Comparison of ENCODE assay signal across 24 cellular contexts in genomic region chr14:74933925-74934435, GRCh38. TPM values are rescaled to one million over a fixed set of nuclear protein-coding genes. Genes with fewer than 3 reads are reported as not detected.
DNase-seq lines count a peak whose midpoint lies in the region; ATAC-seq, FAIRE-seq and TF ChIP-seq lines count a peak whose summit lies in the region.
"Had no signal": no experiment of that assay in that cellular context is flagged by ENCODE, and none has a peak within 500 bp of the region (broad histone marks: within the 10 kb centered on the region; RNA-seq: fewer than 3 reads in every experiment).

No MANE protein-coding gene starts in this region.

- H3K36me3 ChIP-seq in mucosa of descending colon (ENCODE audit: low read depth): no peaks in the 10 kb centered on the region
- H3K36me3 ChIP-seq in subcutaneous abdominal adipose tissue (ENCODE audit: control insufficient read depth in 5 of 5, insufficient read depth in 5 of 5, low read length in 5 of 5): no peaks in the 10 kb centered on the region

- intact Hi-C loops in dendritic cell treated with granulocyte-macrophage colony-stimulating factor and Interleukin-4, amounts not matched to agents 40 ng/mL and 50 ng/mL, for 4 days (cut with micrococcal nuclease): no loop called here
- intact Hi-C loops in mucosa of descending colon (cut with DNase I, micrococcal nuclease): no loop called here

- H3K27ac Mint-ChIP-seq in dendritic cell treated with granulocyte-macrophage colony-stimulating factor and Interleukin-4, amounts not matched to agents 40 ng/mL and 50 ng/mL, for 4 days: peak overlapping the region; percentile 47
- H3K27ac Mint-ChIP-seq: activated CD4-positive, alpha-beta memory T cell treated with anti-CD3 and anti-CD28 coated beads for 36 hours; activated naive CD4-positive, alpha-beta T cell treated with anti-CD3 and anti-CD28 coated beads, Interleukin-2, amount 10 ng/mL, durations not matched to agents 7 days and 5 days; activated T-cell treated with anti-CD3 and anti-CD28 coated beads, Interleukin-2, amount 50 U/mL, for 24 hours; naive thymus-derived CD8-positive, alpha-beta T cell; progenitor cell of endocrine pancreas; T-cell had no signal

- H3K27me3 ChIP-seq in subcutaneous abdominal adipose tissue (ENCODE audit: control insufficient read depth in 5 of 5, insufficient read depth in 4 of 5, low read length in 5 of 5): no peaks in the 10 kb centered on the region

- H3K27ac ChIP-seq in subcutaneous abdominal adipose tissue (ENCODE audit: low read depth, low read length): peak overlapping the region; percentile 68
- H3K27ac ChIP-seq: foreskin keratinocyte had no signal

- TF ChIP-seq CTCF in mucosa of descending colon (IDR thresholded peaks at IDR 0.05): no peak

- H3K4me1 Mint-ChIP-seq in dendritic cell treated with granulocyte-macrophage colony-stimulating factor and Interleukin-4, amounts not matched to agents 40 ng/mL and 50 ng/mL, for 4 days (ENCODE audit: low read depth): peaks cover 55% of the 10 kb centered on the region

- ATAC-seq in mucosa of descending colon: peak; percentile 22
- ATAC-seq in GM18505 (IDR thresholded peaks at IDR 0.05; ENCODE audit: unreplicated experiment): no peak
- ATAC-seq in SK-N-SH treated with all-trans-retinoic acid at 6 μM for 48 hours: no peak
- ATAC-seq: foreskin keratinocyte; naive thymus-derived CD8-positive, alpha-beta T cell; stimulated activated naive CD8-positive, alpha-beta T cell treated with anti-CD3 and anti-CD28 coated beads, Interleukin-15, Interleukin-2, amounts not matched to agents 100 U/mL and 50 U/mL, for 24 hours; T-cell had no signal

- H3K4me1 ChIP-seq in mucosa of descending colon (ENCODE audit: low read depth): peaks cover 4% of the 10 kb centered on the region
- H3K4me1 ChIP-seq in subcutaneous abdominal adipose tissue (ENCODE audit: control insufficient read depth in 5 of 5, insufficient read depth in 5 of 5, low read length in 5 of 5): peaks cover 12 to 49% (median 34%) of the 10 kb centered on the region in 5 donors
- H3K4me1 ChIP-seq: foreskin keratinocyte had no signal

- H3K4me3 Mint-ChIP-seq in dendritic cell treated with granulocyte-macrophage colony-stimulating factor and Interleukin-4, amounts not matched to agents 40 ng/mL and 50 ng/mL, for 4 days: no peak overlapping the region
- H3K4me3 Mint-ChIP-seq: activated CD4-positive, alpha-beta memory T cell treated with anti-CD3 and anti-CD28 coated beads for 36 hours; activated naive CD4-positive, alpha-beta T cell treated with anti-CD3 and anti-CD28 coated beads, Interleukin-2, amount 10 ng/mL, durations not matched to agents 7 days and 5 days; activated T-cell treated with anti-CD3 and anti-CD28 coated beads, Interleukin-2, amount 50 U/mL, for 24 hours; CD4-positive, alpha-beta memory T cell; naive thymus-derived CD8-positive, alpha-beta T cell; T-cell had no signal

- peaks cover 4% of the 10 kb centered on the region for H3K27me3 Mint-ChIP-seq in dendritic cell treated with granulocyte-macrophage colony-stimulating factor and Interleukin-4, amounts not matched to agents 40 ng/mL and 50 ng/mL, for 4 days
- H3K27me3 Mint-ChIP-seq: activated T-cell treated with anti-CD3 and anti-CD28 coated beads, Interleukin-2, amount 50 U/mL, for 24 hours had no signal

- DNase-seq in NCI-H2171 treated with DMSO at 0.1 percent for 48 hours (lab: John Stamatoyannopoulos, UW) (peak; percentile 46), NCI-H2171 (lab: John Stamatoyannopoulos, UW) (no peak), mucosa of descending colon (no peak), H54 (ENCODE audit: insufficient read length, low spot score) (no peak)
- DNase-seq: activated CD4-positive, alpha-beta memory T cell treated with anti-CD3 and anti-CD28 coated beads for 36 hours; activated naive CD4-positive, alpha-beta T cell treated with anti-CD3 and anti-CD28 coated beads, Interleukin-2, amount 10 ng/mL, durations not matched to agents 7 days and 5 days; activated T-cell treated with anti-CD3 and anti-CD28 coated beads, Interleukin-2, amount 50 U/mL, for 24 hours; CD4-positive, alpha-beta memory T cell; DMS79 treated with DMSO at 0.1 percent for 48 hours; foreskin keratinocyte; naive thymus-derived CD8-positive, alpha-beta T cell; NCI-H1048; NK-92 treated with Interleukin-12 subunit alpha and Interleukin-12 subunit beta, amount 100 ng/mL, for 24 hours; stimulated activated CD4-positive, alpha-beta T cell treated with anti-CD3 and anti-CD28 coated beads, Interleukin-12 subunit alpha, Interleukin-12 subunit beta, amount 100 ng/mL, for 4 hours; stimulated activated naive CD8-positive, alpha-beta T cell treated with anti-CD3 and anti-CD28 coated beads, Interleukin-15, Interleukin-2, amounts not matched to agents 100 U/mL and 50 U/mL, for 24 hours; T-cell had no signal

- no peak overlapping the region for H3K9ac ChIP-seq in subcutaneous abdominal adipose tissue (ENCODE audit: low read length in 5 of 5)

- FAIRE-seq in H54 (lab: Jason Lieb, UNC): no peak
- FAIRE-seq: A204.1, astrocyte had no signal

- no peaks in the 10 kb centered on the region for H3K36me3 Mint-ChIP-seq in dendritic cell treated with granulocyte-macrophage colony-stimulating factor and Interleukin-4, amounts not matched to agents 40 ng/mL and 50 ng/mL, for 4 days (ENCODE audit: low read depth)
- H3K36me3 Mint-ChIP-seq: activated CD4-positive, alpha-beta memory T cell treated with anti-CD3 and anti-CD28 coated beads for 36 hours; activated naive CD4-positive, alpha-beta T cell treated with anti-CD3 and anti-CD28 coated beads, Interleukin-2, amount 10 ng/mL, durations not matched to agents 7 days and 5 days; CD4-positive, alpha-beta memory T cell; naive thymus-derived CD8-positive, alpha-beta T cell; T-cell had no signal

- TF ChIP-seq POLR2A in H54 (IDR thresholded peaks at IDR 0.05; ENCODE audit: low read depth, low read length) (no peak), GM18505 (IDR thresholded peaks at IDR 0.05; ENCODE audit: borderline replicate concordance, extremely low read depth, insufficient read depth, insufficient read length) (no peak)

- no peaks in the 10 kb centered on the region for H3K9me3 ChIP-seq in mucosa of descending colon
- no peaks in the 10 kb centered on the region for H3K9me3 ChIP-seq in subcutaneous abdominal adipose tissue (ENCODE audit: control insufficient read depth in 5 of 5, low read length in 5 of 5)

- H3K9me3 Mint-ChIP-seq in dendritic cell treated with granulocyte-macrophage colony-stimulating factor and Interleukin-4, amounts not matched to agents 40 ng/mL and 50 ng/mL, for 4 days: peaks cover 9% of the 10 kb centered on the region
- H3K9me3 Mint-ChIP-seq: activated T-cell treated with anti-CD3 and anti-CD28 coated beads, Interleukin-2, amount 50 U/mL, for 24 hours had no signal

- no peak overlapping the region for H3K4me3 ChIP-seq in mucosa of descending colon
- H3K4me3 ChIP-seq in subcutaneous abdominal adipose tissue (ENCODE audit: low read depth in 1 of 5, low read length in 5 of 5): no peak overlapping the region

TF ChIP-seq in SK-N-SH treated with all-trans-retinoic acid at 6 μM for 48 hours, 23 proteins besides CTCF, POLR2A, EP300 and RAD21:
- no peak for TF ChIP-seq CREB5 (CRISPR knock-in tag; IDR thresholded peaks at IDR 0.05; ENCODE audit: low read depth)
- TF ChIP-seq ZC3H10 (CRISPR knock-in tag; IDR thresholded peaks at IDR 0.05): no peak
- TF ChIP-seq ZNF565 (CRISPR knock-in tag; conservative IDR thresholded peaks at IDR 0.05; ENCODE audit: low read depth): no peak
- no peak for TF ChIP-seq ISL1 (CRISPR knock-in tag; IDR thresholded peaks at IDR 0.05)
- TF ChIP-seq RARB (CRISPR knock-in tag; IDR thresholded peaks at IDR 0.05): no peak
- no peak for TF ChIP-seq PPARA (CRISPR knock-in tag; IDR thresholded peaks at IDR 0.05; ENCODE audit: borderline replicate concordance)
- TF ChIP-seq TSHZ2 (CRISPR knock-in tag; IDR thresholded peaks at IDR 0.05): no peak
- TF ChIP-seq ZFP30 (CRISPR knock-in tag; IDR thresholded peaks at IDR 0.05): no peak
- TF ChIP-seq TOX (CRISPR knock-in tag; IDR thresholded peaks at IDR 0.05; ENCODE audit: borderline replicate concordance): no peak
- no peak for TF ChIP-seq TCF4 (CRISPR knock-in tag; IDR thresholded peaks at IDR 0.05; ENCODE audit: borderline replicate concordance)

RNA-seq across cellular contexts. Expression of gene RPS6KL1, which starts 10.9 kb away (rescaled TPM):
- 10 to 100 TPM in 2 of 3 donors, 1 to 10 TPM in 1; 7.7 to 12.7 (median 11.5) TPM for total RNA-seq in mucosa of descending colon

RNA-seq across cellular contexts. Expression of gene PGF, which starts 21.4 kb away (rescaled TPM):
- total RNA-seq in mucosa of descending colon: 1 to 10 TPM in 2 of 3 donors, under 1 TPM in 1; 0.96 to 3.1 (median 2.3) TPM
- total RNA-seq: CD4-positive, alpha-beta memory T cell; naive thymus-derived CD8-positive, alpha-beta T cell had no signal

RNA-seq across cellular contexts. Expression of gene DLST, which starts 52.3 kb away (rescaled TPM):
- total RNA-seq in mucosa of descending colon: 100 to 1,000 TPM; 106 to 125 (median 121) TPM

RNA-seq across cellular contexts. Expression of gene PROX2, which starts 58.0 kb away (rescaled TPM):
- total RNA-seq in mucosa of descending colon: under 1 TPM in 2 of 3 donors, not detected in 1; 0.07 to 0.09 TPM
- total RNA-seq: astrocyte; CD4-positive, alpha-beta memory T cell; foreskin keratinocyte; left lobe of liver; progenitor cell of endocrine pancreas had no signal
